ENCODE assay signal across 8 cellular contexts in genomic region chr3:32432711-32433530, GRCh38. TPM values are rescaled to one million over a fixed set of nuclear protein-coding genes. Genes with fewer than 3 reads are reported as not detected.
DNase-seq lines count a peak whose midpoint lies in the region; ATAC-seq and TF ChIP-seq lines count a peak whose summit lies in the region.

No MANE protein-coding gene starts in this region.

- H3K36me3 ChIP-seq in colonic mucosa (no peaks in the 10 kb centered on the region), thyroid gland (no peaks in the 10 kb centered on the region)

- TF ChIP-seq POLR2A in thyroid gland (IDR thresholded peaks at IDR 0.05): no peak

- no peaks in the 10 kb centered on the region for H3K4me1 ChIP-seq in colonic mucosa
- H3K4me1 ChIP-seq in thyroid gland: peaks cover 10 to 12% of the 10 kb centered on the region in 2 donors

- H3K4me3 ChIP-seq in colonic mucosa (no peak overlapping the region), thyroid gland (replicated peaks in 1 of 3) (no peak overlapping the region)

- H3K27ac ChIP-seq in colonic mucosa: peak overlapping the region; percentile 19
- no peak overlapping the region for H3K27ac ChIP-seq in thyroid gland

- no peak overlapping the region for H3K9ac ChIP-seq in colonic mucosa (ENCODE audit: low read depth in 2 of 2, low read length in 2 of 2)

- H3K27me3 ChIP-seq in colonic mucosa: no peaks in the 10 kb centered on the region
- H3K27me3 ChIP-seq in thyroid gland: no peaks in the 10 kb centered on the region

- 88 to 93% methylated on average over 12 of the region's 12 CpGs for WGBS in thyroid gland, 2 donors

- no peaks in the 10 kb centered on the region for H3K9me3 ChIP-seq in colonic mucosa
- H3K9me3 ChIP-seq in thyroid gland: no peaks in the 10 kb centered on the region

- peak in 4 of 6 experiments; percentile 15 to 73 (median 64) for DNase-seq in stimulated activated naive CD4-positive, alpha-beta T cell (lab: John Stamatoyannopoulos, UW)
- DNase-seq in stimulated activated naive CD4-positive, alpha-beta T cell treated with Interleukin-2 at 50 U/mL for 16 hours (lab: John Stamatoyannopoulos, UW): no peak
- peak; percentile 14 for DNase-seq in colonic mucosa
- DNase-seq in NCI-H345 (lab: John Stamatoyannopoulos, UW): no peak
- DNase-seq in thyroid gland: no peak
- no peak for DNase-seq in HUDEP-2 (lab: John Stamatoyannopoulos, UW; ENCODE audit: unreplicated experiment in 76 of 76)
- DNase-seq in Ammon's horn (ENCODE audit: low spot score): no peak

- peak; percentile 35 for ATAC-seq in HG03460 (IDR thresholded peaks at IDR 0.05; ENCODE audit: unreplicated experiment)

- TF ChIP-seq CTCF in colonic mucosa (IDR thresholded peaks at IDR 0.05) (no peak), thyroid gland (IDR thresholded peaks at IDR 0.05) (no peak)

- intact Hi-C loops in colonic mucosa (cut with DNase I): no loop called here
- intact Hi-C loops in thyroid gland (cut with DNase I): no loop called here

RNA-seq across cellular contexts. Expression of gene CMTM7, which starts 41.3 kb away (rescaled TPM):
- total RNA-seq in colonic mucosa: 1 to 10 TPM; 5.8 to 5.9 TPM
- 10 to 100 TPM; 14.8 to 24.7 (median 22.0) TPM for total RNA-seq in thyroid gland

Comparison
In these comparisons a context has a peak if more than half of its experiments do, and no peak if none do; other contexts are left out.
1. DNase-seq: peak in stimulated activated naive CD4-positive, alpha-beta T cell (4 of 6) and colonic mucosa (single experiment); none in stimulated activated naive CD4-positive, alpha-beta T cell treated with Interleukin-2 at 50 U/mL for 16 hours (single experiment), NCI-H345 (single experiment), thyroid gland (0 of 2), HUDEP-2 (0 of 76) and Ammon's horn (single experiment).